In the genomic region with DNA sequence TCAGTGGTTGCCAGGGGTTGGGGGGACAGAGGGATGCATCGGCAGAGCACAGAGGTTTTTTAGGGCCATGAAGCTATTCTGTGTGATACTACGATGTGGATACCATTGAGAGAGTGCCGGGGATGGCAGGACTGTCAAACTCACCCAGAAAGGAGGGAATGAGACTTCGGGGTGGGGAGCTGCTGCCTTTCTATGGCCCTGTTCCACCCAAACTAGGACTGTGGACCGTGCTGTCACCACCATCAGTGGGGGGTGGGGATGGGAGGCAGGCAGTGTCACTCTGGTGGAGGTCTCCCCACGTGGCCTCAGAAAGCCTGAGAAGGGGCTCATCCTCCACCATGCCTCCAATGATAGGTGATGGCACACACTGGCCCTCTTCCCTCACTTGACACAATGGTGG, we compare ENCODE assay signal across 27 cellular contexts.
"Had no signal": no experiment of that assay in that cellular context is flagged by ENCODE, and none has a peak within 500 bp of the region (broad histone marks: within the 10 kb centered on the region; RNA-seq: fewer than 3 reads in every experiment).

No MANE protein-coding gene starts in this region.

- H3K4me3 ChIP-seq: dorsolateral prefrontal cortex, gastrocnemius medialis, lung, mucosa of descending colon, neural progenitor cell, psoas muscle, skin epidermis, thyroid gland, uterus had no signal

- H3K27me3 Mint-ChIP-seq: stimulated activated naive CD8-positive, alpha-beta T cell treated with anti-CD3 and anti-CD28 coated beads, Interleukin-15, amount 100 ng/mL, for 72 hours had no signal

- ATAC-seq: esophagus mucosa; gastrocnemius medialis; left lobe of liver; mucosa of descending colon; natural killer cell treated with Interleukin-12 subunit alpha and Interleukin-12 subunit beta and Interleukin-15 and Interleukin-18, amount 100 ng/mL, for 72 hours; psoas muscle; right cardiac atrium; stimulated activated naive CD8-positive, alpha-beta T cell treated with anti-CD3 and anti-CD28 coated beads, Interleukin-15, amount 100 ng/mL, for 72 hours had no signal

- H3K9me3 ChIP-seq: gastrocnemius medialis, mucosa of descending colon, psoas muscle, thyroid gland, uterus had no signal

- H3K36me3 Mint-ChIP-seq: memory B cell; mesothelial cell of epicardium; naive B cell; natural killer cell treated with Interleukin-12 subunit alpha and Interleukin-12 subunit beta and Interleukin-15 and Interleukin-18, amount 100 ng/mL, for 72 hours; neural progenitor cell had no signal

- H3K4me1 Mint-ChIP-seq: memory B cell, naive B cell had no signal

- H3K4me1 ChIP-seq: neural progenitor cell, uterus had no signal

- H3K27me3 ChIP-seq: gastrocnemius medialis, neural progenitor cell, thyroid gland, uterus had no signal

- DNase-seq: cerebellar nuclear complex; cortex of kidney; dorsolateral prefrontal cortex; effector CD4-positive, alpha-beta T cell; foreskin fibroblast; gastrocnemius medialis; kidney; mucosa of descending colon; naive B cell; psoas muscle; right cardiac atrium; stimulated activated CD4-positive, alpha-beta T cell treated with anti-CD3 and anti-CD28 coated beads, Interleukin-15, amount 100 ng/mL, for 24 hours; stimulated activated CD4-positive, alpha-beta T cell treated with anti-CD3 and anti-CD28 coated beads, Interleukin-2, amount 100 ng/mL, for 48 hours; stimulated activated naive CD4-positive, alpha-beta T cell; stimulated activated naive CD8-positive, alpha-beta T cell treated with anti-CD3 and anti-CD28 coated beads, Interleukin-15, amount 100 ng/mL, for 72 hours; thyroid gland; trophoblast cell; uterus had no signal

- H3K27ac ChIP-seq: dorsolateral prefrontal cortex, epithelial cell of prostate, gastrocnemius medialis, neural progenitor cell, psoas muscle, skin epidermis, thyroid gland, uterus had no signal

- H3K36me3 ChIP-seq: gastrocnemius medialis, neural progenitor cell, thyroid gland, uterus had no signal

- H3K9ac ChIP-seq: neural progenitor cell had no signal

- H3K27ac Mint-ChIP-seq: memory B cell; mesothelial cell of epicardium; natural killer cell treated with Interleukin-12 subunit alpha and Interleukin-12 subunit beta and Interleukin-15 and Interleukin-18, amount 100 ng/mL, for 72 hours; neural progenitor cell; stimulated activated naive CD8-positive, alpha-beta T cell treated with anti-CD3 and anti-CD28 coated beads, Interleukin-15, amount 100 ng/mL, for 72 hours had no signal

- H3K4me3 Mint-ChIP-seq: memory B cell; mesothelial cell of epicardium; natural killer cell treated with Interleukin-12 subunit alpha and Interleukin-12 subunit beta and Interleukin-15 and Interleukin-18, amount 100 ng/mL, for 72 hours; neural progenitor cell; stimulated activated naive CD8-positive, alpha-beta T cell treated with anti-CD3 and anti-CD28 coated beads, Interleukin-15, amount 100 ng/mL, for 72 hours had no signal

- H3K9me3 Mint-ChIP-seq: memory B cell; mesothelial cell of epicardium; naive B cell; natural killer cell treated with Interleukin-12 subunit alpha and Interleukin-12 subunit beta and Interleukin-15 and Interleukin-18, amount 100 ng/mL, for 72 hours; stimulated activated naive CD8-positive, alpha-beta T cell treated with anti-CD3 and anti-CD28 coated beads, Interleukin-15, amount 100 ng/mL, for 72 hours had no signal
